Comparison of ENCODE assay signal across 25 cellular contexts in the genomic region with DNA sequence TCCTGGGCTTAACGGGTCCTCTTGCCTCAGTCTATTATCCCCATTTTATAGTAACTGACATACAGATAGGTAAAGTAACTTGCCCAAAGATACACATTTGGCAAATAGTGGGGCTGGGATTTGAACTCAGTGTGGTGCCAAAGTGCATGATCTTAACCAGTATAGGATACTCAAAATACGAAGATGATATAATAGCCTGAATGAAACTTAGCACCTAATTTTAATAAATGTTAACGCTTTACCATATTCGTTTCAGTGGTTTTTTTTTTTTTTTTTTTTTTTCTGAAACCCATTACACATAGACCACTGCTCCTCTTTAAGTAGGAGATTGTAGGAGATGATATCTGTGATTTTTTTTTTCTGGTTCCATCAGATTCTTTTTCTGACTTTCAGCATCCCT.
"Had no signal": no experiment of that assay in that cellular context is flagged by ENCODE, and none has a peak within 500 bp of the region (broad histone marks: within the 10 kb centered on the region; RNA-seq: fewer than 3 reads in every experiment).

No MANE protein-coding gene starts in this region.

- H3K27me3 Mint-ChIP-seq: dendritic cell treated with granulocyte-macrophage colony-stimulating factor and Interleukin-4, amounts not matched to agents 40 ng/mL and 50 ng/mL, for 4 days; effector memory CD8-positive, alpha-beta T cell had no signal

- H3K27me3 ChIP-seq: colonic mucosa, esophagus squamous epithelium, gastrocnemius medialis, heart right ventricle, left lung had no signal

- DNase-seq: colonic mucosa; cortex of kidney; effector CD8-positive, alpha-beta T cell; effector memory CD8-positive, alpha-beta T cell; endodermal cell; erythroblast; esophagus squamous epithelium; foreskin melanocyte; gastrocnemius medialis; glutamatergic neuron; head of caudate nucleus; heart right ventricle; hippocampal formation; left cardiac atrium; left lung; left ventricle myocardium superior; lower lobe of right lung; mesendoderm; midbrain had no signal

- H3K9me3 ChIP-seq: colonic mucosa, esophagus squamous epithelium, gastrocnemius medialis, heart right ventricle, left lung, lower lobe of right lung had no signal

- H3K27ac ChIP-seq: colonic mucosa, epithelial cell of prostate, esophagus squamous epithelium, gastrocnemius medialis, heart right ventricle, left lung, lower lobe of right lung had no signal

- H3K4me3 Mint-ChIP-seq: dendritic cell treated with granulocyte-macrophage colony-stimulating factor and Interleukin-4, amounts not matched to agents 40 ng/mL and 50 ng/mL, for 4 days; effector memory CD8-positive, alpha-beta T cell; endodermal cell had no signal

- H3K27ac Mint-ChIP-seq: dendritic cell treated with granulocyte-macrophage colony-stimulating factor and Interleukin-4, amounts not matched to agents 40 ng/mL and 50 ng/mL, for 4 days; effector memory CD8-positive, alpha-beta T cell; endodermal cell had no signal

- ATAC-seq: effector memory CD8-positive, alpha-beta T cell; esophagus mucosa; gastrocnemius medialis; heart right ventricle; left cardiac atrium; left lung; left ventricle myocardium superior; lower lobe of right lung had no signal

- H3K4me1 ChIP-seq: colonic mucosa, esophagus squamous epithelium, heart right ventricle, left lung, lower lobe of right lung had no signal

- H3K4me3 ChIP-seq: colonic mucosa, esophagus squamous epithelium, gastrocnemius medialis, heart right ventricle, left lung, lower lobe of right lung had no signal

- H3K36me3 ChIP-seq: colonic mucosa, esophagus squamous epithelium, gastrocnemius medialis, heart right ventricle, left lung, lower lobe of right lung had no signal

- H3K9me3 Mint-ChIP-seq: dendritic cell treated with granulocyte-macrophage colony-stimulating factor and Interleukin-4, amounts not matched to agents 40 ng/mL and 50 ng/mL, for 4 days; effector memory CD8-positive, alpha-beta T cell; endodermal cell had no signal

- FAIRE-seq: endometrium, islet of Langerhans, keratinocyte had no signal
